Comparison of ENCODE assay signal across 24 cellular contexts in genomic region chr11:86072211-86072610, GRCh38.
"Had no signal": no experiment of that assay in that cellular context is flagged by ENCODE, and none has a peak within 500 bp of the region (broad histone marks: within the 10 kb centered on the region; RNA-seq: fewer than 3 reads in every experiment).

No MANE protein-coding gene starts in this region.

- DNase-seq: activated CD4-positive, alpha-beta T cell treated with anti-CD3 and anti-CD28 coated beads for 48 hours; activated CD4-positive, alpha-beta T cell treated with anti-CD3 and anti-CD28 coated beads, Interleukin-2, amount 50 U/mL, for 48 hours; activated T-cell treated with anti-CD3 and anti-CD28 coated beads, Interleukin-2, amount 50 U/mL, for 4 hours; anterior cingulate cortex; body of pancreas; effector CD8-positive, alpha-beta T cell; esophagus squamous epithelium; left ventricle myocardium inferior; mucosa of descending colon; psoas muscle; stimulated activated CD4-positive, alpha-beta T cell treated with anti-CD3 and anti-CD28 coated beads, Interleukin-2, amount 100 ng/mL, for 48 hours; stimulated activated naive CD8-positive, alpha-beta T cell treated with anti-CD3 and anti-CD28 coated beads, Interleukin-15, Interleukin-2, amounts not matched to agents 100 U/mL and 50 U/mL, for 24 hours; T-helper 17 cell; T1000; testis; upper lobe of left lung; WERI-Rb-1 had no signal

- H3K4me3 ChIP-seq: body of pancreas, esophagus squamous epithelium, left ventricle myocardium inferior, lung, mucosa of descending colon, psoas muscle, testis, upper lobe of left lung, vagina had no signal

- H3K27me3 Mint-ChIP-seq: activated naive CD4-positive, alpha-beta T cell treated with anti-CD3 and anti-CD28 coated beads, Interleukin-2, amount 50 U/mL, for 24 hours; T-helper 17 cell had no signal

- H3K36me3 ChIP-seq: esophagus squamous epithelium, left ventricle myocardium inferior, upper lobe of left lung, vagina, WERI-Rb-1 had no signal

- H2AFZ ChIP-seq: parathyroid adenoma had no signal

- H3K4me3 Mint-ChIP-seq: activated naive CD4-positive, alpha-beta T cell treated with anti-CD3 and anti-CD28 coated beads, Interleukin-2, amount 50 U/mL, for 24 hours; activated T-cell treated with anti-CD3 and anti-CD28 coated beads, Interleukin-2, amount 50 U/mL, for 4 hours; T-helper 17 cell had no signal

- H3K36me3 Mint-ChIP-seq: activated naive CD4-positive, alpha-beta T cell treated with anti-CD3 and anti-CD28 coated beads, Interleukin-2, amount 50 U/mL, for 24 hours had no signal

- H3K9ac ChIP-seq: parathyroid adenoma had no signal

- H3K9me3 ChIP-seq: body of pancreas, esophagus squamous epithelium, left ventricle myocardium inferior, mucosa of descending colon, psoas muscle, testis, upper lobe of left lung, vagina had no signal

- H3K27ac Mint-ChIP-seq: activated naive CD4-positive, alpha-beta T cell treated with anti-CD3 and anti-CD28 coated beads, Interleukin-2, amount 50 U/mL, for 24 hours; activated T-helper 2 cell treated with anti-CD3 and anti-CD28 coated beads, Interferon-gamma antibody, Interleukin-2, Interleukin-4, amounts not matched to agents 10 μg/mL and 5 μg/mL and 100 μg/mL, durations not matched to agents 14 hours and 24 hours and 36 hours had no signal

- H3K27me3 ChIP-seq: body of pancreas, esophagus squamous epithelium, testis, upper lobe of left lung, vagina had no signal

- H3K9me3 Mint-ChIP-seq: activated naive CD4-positive, alpha-beta T cell treated with anti-CD3 and anti-CD28 coated beads, Interleukin-2, amount 50 U/mL, for 24 hours; activated T-cell treated with anti-CD3 and anti-CD28 coated beads, Interleukin-2, amount 50 U/mL, for 4 hours; activated T-helper 2 cell treated with anti-CD3 and anti-CD28 coated beads, Interferon-gamma antibody, Interleukin-2, Interleukin-4, amounts not matched to agents 10 μg/mL and 5 μg/mL and 100 μg/mL, durations not matched to agents 14 hours and 24 hours and 36 hours had no signal

- H3K27ac ChIP-seq: body of pancreas, epithelial cell of prostate, esophagus squamous epithelium, left ventricle myocardium inferior, parathyroid adenoma, psoas muscle, testis, upper lobe of left lung, vagina, WERI-Rb-1 had no signal

- ATAC-seq: activated CD4-positive, CD25-positive, alpha-beta regulatory T cell treated with anti-CD3 and anti-CD28 coated beads, Interleukin-2, amount 50 U/mL, for 24 hours; activated T-cell treated with anti-CD3 and anti-CD28 coated beads, Interleukin-2, amount 50 U/mL, for 4 hours; body of pancreas; mucosa of descending colon; psoas muscle; stimulated activated naive CD8-positive, alpha-beta T cell treated with anti-CD3 and anti-CD28 coated beads, Interleukin-15, Interleukin-2, amounts not matched to agents 100 U/mL and 50 U/mL, for 24 hours; T-helper 17 cell had no signal
